19 cellular contexts compared by ENCODE assay signal in genomic region chr5:173623296-173623771, GRCh38. TPM values are rescaled to one million over a fixed set of nuclear protein-coding genes. Genes with fewer than 3 reads are reported as not detected.
DNase-seq lines count a peak whose midpoint lies in the region; ATAC-seq and TF ChIP-seq lines count a peak whose summit lies in the region.
"Had no signal": no experiment of that assay in that cellular context is flagged by ENCODE, and none has a peak within 500 bp of the region (broad histone marks: within the 10 kb centered on the region; RNA-seq: fewer than 3 reads in every experiment).

No MANE protein-coding gene starts in this region.

- DNase-seq in LoVo (ENCODE audit: low spot score): peak; percentile 7
- peak; percentile 46 for DNase-seq in RWPE1 (ENCODE audit: low spot score)
- DNase-seq in foreskin keratinocyte: peak; percentile 30 to 54
- DNase-seq in neural crest cell (ENCODE audit: low read depth, low spot score): no peak
- DNase-seq in esophagus muscularis mucosa (ENCODE audit: extremely low spot score): no peak
- DNase-seq in HUDEP-2 (lab: John Stamatoyannopoulos, UW; ENCODE audit: unreplicated experiment in 76 of 76): no peak
- DNase-seq in T-helper 17 cell: no peak
- DNase-seq: AML-193; Caco-2; CD4-positive, CD25-positive, alpha-beta regulatory T cell; DMS153; EL; KG1; NCI-H1048; NCI-H146; NCI-H2107; SHP77 treated with DMSO at 0.1 percent for 48 hours had no signal

- H3K27ac ChIP-seq in RWPE1: no peak overlapping the region
- H3K27ac ChIP-seq in foreskin keratinocyte: no peak overlapping the region
- H3K27ac ChIP-seq in esophagus muscularis mucosa (replicated peaks in 1 of 4): no peak overlapping the region

- no peak overlapping the region for H3K4me3 Mint-ChIP-seq in neural crest cell
- H3K4me3 Mint-ChIP-seq in T-helper 17 cell: no peak overlapping the region
- H3K4me3 Mint-ChIP-seq: CD4-positive, CD25-positive, alpha-beta regulatory T cell had no signal

- intact Hi-C loops in esophagus muscularis mucosa (cut with DNase I): no loop called here

- peak overlapping the region; percentile 6 for H3K27ac Mint-ChIP-seq in neural crest cell (ENCODE audit: unreplicated experiment)
- no peak overlapping the region for H3K27ac Mint-ChIP-seq in T-helper 17 cell
- H3K27ac Mint-ChIP-seq: CD4-positive, CD25-positive, alpha-beta regulatory T cell had no signal

- ATAC-seq in foreskin keratinocyte: peak; percentile 66
- ATAC-seq in GM21423 (IDR thresholded peaks at IDR 0.05; ENCODE audit: unreplicated experiment): no peak
- ATAC-seq in T-helper 17 cell: no peak
- ATAC-seq: Panc1 had no signal

- TF ChIP-seq CTCF in RWPE1 (conservative IDR thresholded peaks at IDR 0.05; ENCODE audit: low read depth) (no peak), foreskin keratinocyte (conservative IDR thresholded peaks at IDR 0.05) (no peak), neural crest cell (conservative IDR thresholded peaks at IDR 0.05) (no peak), esophagus muscularis mucosa (IDR thresholded peaks at IDR 0.05) (no peak)

- peaks cover 23% of the 10 kb centered on the region for H3K4me1 Mint-ChIP-seq in neural crest cell
- H3K4me1 Mint-ChIP-seq in T-helper 17 cell: no peaks in the 10 kb centered on the region

- POLR2A ChIA-PET in RWPE1 (lab: Yijun Ruan, JAX; ENCODE audit: low non-redundant PET): no interaction called here

- no peaks in the 10 kb centered on the region for H3K9me3 Mint-ChIP-seq in neural crest cell
- H3K9me3 Mint-ChIP-seq: CD4-positive, CD25-positive, alpha-beta regulatory T cell had no signal

- no peak overlapping the region for H3K4me3 ChIP-seq in esophagus muscularis mucosa

- H3K36me3 Mint-ChIP-seq in neural crest cell (ENCODE audit: low read depth) (no peaks in the 10 kb centered on the region), T-helper 17 cell (ENCODE audit: low read depth) (no peaks in the 10 kb centered on the region)
- H3K36me3 Mint-ChIP-seq: CD4-positive, CD25-positive, alpha-beta regulatory T cell had no signal

- 82% methylated on average over 8 of the region's 10 CpGs for whole genome bisulfite sequencing in esophagus muscularis mucosa

- H3K9me3 ChIP-seq in esophagus muscularis mucosa (no peaks in the 10 kb centered on the region), T-helper 17 cell (ENCODE audit: control insufficient read depth, low read length, poor library complexity, severe bottlenecking) (no peaks in the 10 kb centered on the region)
- H3K9me3 ChIP-seq: Caco-2 had no signal

- CTCF ChIA-PET in RWPE1 (lab: Yijun Ruan, JAX): interaction anchor here (0.8 to 2.2 kb wide), 4 partner anchors 350 to 1097 kb away, joined by 3 to 12 read pairs (median 4); no protein-coding TSS in a partner anchor

- H3K4me1 ChIP-seq in foreskin keratinocyte (no peaks in the 10 kb centered on the region), esophagus muscularis mucosa (peaks cover 3 to 7% (median 5%) of the 10 kb centered on the region in 4 donors)

- peaks cover 4% of the 10 kb centered on the region for H3K27me3 Mint-ChIP-seq in neural crest cell (ENCODE audit: low read depth)
- H3K27me3 Mint-ChIP-seq in T-helper 17 cell: peaks cover 27% of the 10 kb centered on the region

- TF ChIP-seq EP300 in esophagus muscularis mucosa (IDR thresholded peaks at IDR 0.05): no peak

- no peaks in the 10 kb centered on the region for H3K36me3 ChIP-seq in esophagus muscularis mucosa

- H3K27me3 ChIP-seq in foreskin keratinocyte (no peaks in the 10 kb centered on the region), esophagus muscularis mucosa (peaks cover 0 to 16% (median 0%) of the 10 kb centered on the region in 4 donors)

- TF ChIP-seq POLR2A in esophagus muscularis mucosa (IDR thresholded peaks at IDR 0.05; ENCODE audit: low read depth): no peak

RNA-seq across cellular contexts. Expression of gene BOD1, which starts 6.9 kb away (rescaled TPM):
- total RNA-seq in foreskin keratinocyte: 58.5 and 67.2 TPM in 2 replicates
- polyA plus RNA-seq in foreskin keratinocyte: 51.8 and 61.2 TPM in 2 replicates
- 121 and 126 TPM in 2 replicates for total RNA-seq in neural crest cell
- total RNA-seq in esophagus muscularis mucosa: 10 to 100 TPM; 43.9 to 58.3 (median 48.3) TPM
- 10 to 100 TPM; 21.8 TPM for total RNA-seq in T-helper 17 cell

Comparison
In these comparisons a context has a peak if more than half of its experiments do, and no peak if none do; other contexts are left out.
1. DNase-seq: peak in LoVo (single experiment), RWPE1 (single experiment) and foreskin keratinocyte (2 of 2); none in neural crest cell (single experiment), esophagus muscularis mucosa (single experiment), HUDEP-2 (0 of 76) and T-helper 17 cell (0 of 3).